7 cellular contexts compared by ENCODE assay signal in the genomic region with DNA sequence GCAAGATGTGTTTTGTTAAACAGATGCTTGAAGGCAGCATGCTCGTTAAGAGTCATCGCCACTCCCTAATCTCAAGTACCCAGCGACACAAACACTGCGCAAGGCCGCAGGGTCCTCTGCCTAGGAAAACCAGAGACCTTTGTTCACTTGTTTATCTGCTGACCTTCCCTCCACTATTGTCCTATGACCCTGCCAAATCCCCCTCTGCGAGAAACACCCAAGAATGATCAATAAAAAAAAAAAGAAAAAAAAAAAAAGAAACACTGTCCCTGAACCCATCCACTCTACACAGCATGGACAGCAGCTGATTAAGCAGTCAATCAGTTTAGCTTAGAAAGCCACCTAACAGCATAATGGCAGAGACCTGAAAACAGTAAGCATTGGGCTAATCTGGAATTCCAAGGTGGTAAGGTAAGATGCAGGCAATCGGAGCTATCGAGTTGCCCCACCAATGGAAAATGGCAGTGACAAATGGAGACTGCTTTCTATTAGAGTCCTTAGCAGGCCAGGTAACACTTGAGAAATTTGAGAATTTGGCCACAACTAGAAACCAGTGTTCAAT.
DNase-seq lines count a peak whose midpoint lies in the region; ATAC-seq, FAIRE-seq and TF ChIP-seq lines count a peak whose summit lies in the region.
"Not testable (repeated sequence)": the region's sequence is repeated elsewhere in the genome, so short reads cannot be mapped to it uniquely, and the experiment has no call there.

No MANE protein-coding gene starts in this region.

- peaks cover 67% of the 10 kb centered on the region for H3K4me1 Mint-ChIP-seq in activated naive CD8-positive, alpha-beta T cell treated with anti-CD3 and anti-CD28 coated beads for 36 hours
- not testable (repeated sequence) for H3K4me1 Mint-ChIP-seq in progenitor cell of endocrine pancreas (ENCODE audit: low read depth)

- H3K27me3 ChIP-seq in endothelial cell of umbilical vein (ENCODE audit: control insufficient read depth in 2 of 2, insufficient read depth in 2 of 2, low read length in 2 of 2), result not testable (repeated sequence)

- POLR2A ChIA-PET in endothelial cell of umbilical vein (lab: Charles Lee), result not testable (repeated sequence)

- not testable (repeated sequence) for H3K4me3 ChIP-seq in endothelial cell of umbilical vein (replicated peaks in 1 of 3; ENCODE audit: insufficient read depth in 1 of 3, low read depth in 1 of 3, low read length in 3 of 3)

- not testable (repeated sequence) for H2AFZ ChIP-seq in endothelial cell of umbilical vein (ENCODE audit: low read depth, low read length)

- H3K9me1 ChIP-seq in endothelial cell of umbilical vein (replicated peaks; ENCODE audit: control insufficient read depth, extremely low read depth, insufficient read depth, low read length), result not testable (repeated sequence)

- TF ChIP-seq CTCF in endothelial cell of umbilical vein (IDR thresholded peaks at IDR 0.05; ENCODE audit: extremely low read depth in 1 of 2, insufficient read depth in 1 of 2, low read depth in 1 of 2, low read length in 2 of 2); progenitor cell of endocrine pancreas (IDR thresholded peaks at IDR 0.05; ENCODE audit: unreplicated experiment): not testable (repeated sequence)

- not testable (repeated sequence) for H3K9me3 ChIP-seq in endothelial cell of umbilical vein (replicated peaks; ENCODE audit: control insufficient read depth, insufficient read depth, low read length)

- DNase-seq in ELR (ENCODE audit: low read depth) (peak; percentile 38), NCI-H524 (lab: John Stamatoyannopoulos, UW) (peak; percentile 41 to 69), kidney tubule cell (ENCODE audit: low spot score) (peak; percentile 84)
- DNase-seq in activated naive CD8-positive, alpha-beta T cell treated with anti-CD3 and anti-CD28 coated beads for 36 hours; endothelial cell of umbilical vein (ENCODE audit: low read depth, low spot score); progenitor cell of endocrine pancreas (ENCODE audit: low spot score, unreplicated experiment): not testable (repeated sequence)

- not testable (repeated sequence) for H3K79me2 ChIP-seq in endothelial cell of umbilical vein (ENCODE audit: control insufficient read depth, insufficient read depth, low read length)

- H3K9me3 Mint-ChIP-seq in activated naive CD8-positive, alpha-beta T cell treated with anti-CD3 and anti-CD28 coated beads for 36 hours; progenitor cell of endocrine pancreas (ENCODE audit: low read depth): not testable (repeated sequence)

- peak overlapping the region; percentile 43 for H3K27ac Mint-ChIP-seq in activated naive CD8-positive, alpha-beta T cell treated with anti-CD3 and anti-CD28 coated beads for 36 hours
- H3K27ac Mint-ChIP-seq in progenitor cell of endocrine pancreas, result peak overlapping the region; percentile 82

- H3K27me3 Mint-ChIP-seq in activated naive CD8-positive, alpha-beta T cell treated with anti-CD3 and anti-CD28 coated beads for 36 hours; progenitor cell of endocrine pancreas: not testable (repeated sequence)

- FAIRE-seq in endothelial cell of umbilical vein (lab: Jason Lieb, UNC), result not testable (repeated sequence)

- BruUV-seq in endothelial cell of umbilical vein (replicated peaks; lab: Mats Ljungman, UMichigan), result not testable (repeated sequence)

- intact Hi-C loops in endothelial cell of umbilical vein (cut with micrococcal nuclease), result loop anchor here (2.0 to 5.0 kb wide), 2 partner anchors 80 to 112 kb away; no protein-coding TSS in a partner anchor

- H3K36me3 Mint-ChIP-seq in activated naive CD8-positive, alpha-beta T cell treated with anti-CD3 and anti-CD28 coated beads for 36 hours, result peaks cover 31% of the 10 kb centered on the region
- H3K36me3 Mint-ChIP-seq in progenitor cell of endocrine pancreas (ENCODE audit: insufficient read depth), result not testable (repeated sequence)

- not testable (repeated sequence) for H3K4me3 Mint-ChIP-seq in activated naive CD8-positive, alpha-beta T cell treated with anti-CD3 and anti-CD28 coated beads for 36 hours; progenitor cell of endocrine pancreas (ENCODE audit: low read depth)

- dilution Hi-C loops in endothelial cell of umbilical vein (cut with MboI; ENCODE audit: extremely low pct_ligation_motif_present, low sequenced_read_pairs), result not testable (repeated sequence)

- not testable (repeated sequence) for H3K9ac ChIP-seq in endothelial cell of umbilical vein (replicated peaks; ENCODE audit: extremely low read depth, insufficient read depth, low read length)

- ATAC-seq in SK-N-SH treated with all-trans-retinoic acid at 6 μM for 48 hours, result peak; percentile 29

- TF ChIP-seq POLR2A in endothelial cell of umbilical vein (IDR thresholded peaks at IDR 0.05; ENCODE audit: low read depth, low read length), result not testable (repeated sequence)

- peaks cover 17% of the 10 kb centered on the region for H3K4me1 ChIP-seq in endothelial cell of umbilical vein (ENCODE audit: control insufficient read depth, extremely low read depth, insufficient read depth, low read length)

- CTCF ChIA-PET in endothelial cell of umbilical vein (lab: Charles Lee), result interaction anchor here (1.2 kb wide), 1 partner anchor 36 kb away, joined by 3 read pairs; no protein-coding TSS in a partner anchor

- H3K36me3 ChIP-seq in endothelial cell of umbilical vein (ENCODE audit: control insufficient read depth in 2 of 2, extremely low read depth in 1 of 2, insufficient read depth in 2 of 2, low read length in 2 of 2), result not testable (repeated sequence)

- H3K4me2 ChIP-seq in endothelial cell of umbilical vein (ENCODE audit: insufficient read depth, low read length), result peak overlapping the region; percentile 48

- H4K20me1 ChIP-seq in endothelial cell of umbilical vein (replicated peaks; ENCODE audit: control insufficient read depth, extremely low read depth, insufficient read depth, low read length), result not testable (repeated sequence)

- H3K27ac ChIP-seq in endothelial cell of umbilical vein (ENCODE audit: insufficient read depth, low read depth, low read length), result peak overlapping the region; percentile 36
